ENCODE assay signal across 14 cellular contexts in the genomic region with DNA sequence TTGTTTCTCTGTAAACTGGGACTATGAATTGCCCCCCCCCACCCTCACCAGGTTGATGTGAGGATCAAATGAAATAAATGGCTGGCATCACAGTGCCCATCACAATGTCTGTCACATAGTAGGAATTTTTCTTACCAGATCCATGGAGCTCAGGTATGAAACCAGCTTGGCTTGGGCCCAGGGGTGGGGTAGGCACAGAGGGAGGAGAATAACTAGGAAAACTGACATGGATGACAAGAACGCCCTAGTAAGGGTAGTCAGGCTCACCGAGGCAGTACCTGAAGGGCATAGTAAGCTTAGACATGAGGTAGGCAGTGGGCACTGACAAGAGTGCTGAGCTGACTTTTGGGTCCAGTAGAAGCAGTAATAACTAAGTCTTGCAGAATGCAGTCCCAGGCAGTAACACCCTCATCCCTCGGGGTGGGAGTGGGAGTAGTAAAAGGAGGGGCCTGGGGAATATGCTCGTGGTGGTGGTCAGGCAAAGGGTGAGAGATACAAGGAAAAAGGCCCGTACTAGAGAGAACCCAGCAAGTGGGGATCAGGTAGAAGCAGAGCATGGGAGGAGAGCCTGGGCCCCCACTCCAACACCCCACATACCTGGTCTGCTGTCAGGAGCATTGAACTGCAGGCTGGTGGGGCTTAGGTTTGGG.
DNase-seq lines count a peak whose midpoint lies in the region; ATAC-seq and TF ChIP-seq lines count a peak whose summit lies in the region.
"Had no signal": no experiment of that assay in that cellular context is flagged by ENCODE, and none has a peak within 500 bp of the region (broad histone marks: within the 10 kb centered on the region; RNA-seq: fewer than 3 reads in every experiment).

No MANE protein-coding gene starts in this region.

- H3K36me3 Mint-ChIP-seq in osteocyte (ENCODE audit: unreplicated experiment), result no peaks in the 10 kb centered on the region
- H3K36me3 Mint-ChIP-seq: CD4-positive, CD25-positive, alpha-beta regulatory T cell had no signal

- H3K27me3 ChIP-seq in right cardiac atrium (ENCODE audit: control insufficient read depth, insufficient read depth) (no peaks in the 10 kb centered on the region), upper lobe of right lung (no peaks in the 10 kb centered on the region)

- TF ChIP-seq CTCF in coronary artery (IDR thresholded peaks at IDR 0.05) (no peak), osteocyte (IDR thresholded peaks at IDR 0.05) (no peak), upper lobe of right lung (IDR thresholded peaks at IDR 0.05) (no peak)

- H3K4me3 Mint-ChIP-seq in osteocyte (ENCODE audit: unreplicated experiment), result no peak overlapping the region
- H3K4me3 Mint-ChIP-seq: CD4-positive, CD25-positive, alpha-beta regulatory T cell had no signal

- H3K4me1 ChIP-seq in right cardiac atrium (ENCODE audit: control insufficient read depth, insufficient read depth, low read length) (no peaks in the 10 kb centered on the region), upper lobe of right lung (no peaks in the 10 kb centered on the region)

- no peaks in the 10 kb centered on the region for H3K36me3 ChIP-seq in upper lobe of right lung
- H3K36me3 ChIP-seq: BLaER1 treated with 17β-estradiol and CSF1 and Interleukin-3, amounts not matched to agents 10 nM and 100 nM had no signal

- H3K4me3 ChIP-seq in right cardiac atrium (ENCODE audit: low read length) (no peak overlapping the region), coronary artery (no peak overlapping the region), upper lobe of right lung (no peak overlapping the region)
- H3K4me3 ChIP-seq: BLaER1 treated with 17β-estradiol and CSF1 and Interleukin-3, amounts not matched to agents 10 nM and 100 nM; GM12878; GM23248 had no signal

- WGBS in right cardiac atrium, result 83% methylated on average over 5 of the region's 5 CpGs

- H3K27me3 Mint-ChIP-seq in osteocyte (ENCODE audit: unreplicated experiment), result no peaks in the 10 kb centered on the region
- H3K27me3 Mint-ChIP-seq: CD4-positive, CD25-positive, alpha-beta regulatory T cell had no signal

- H3K27ac Mint-ChIP-seq in osteocyte (ENCODE audit: unreplicated experiment), result no peak overlapping the region
- H3K27ac Mint-ChIP-seq: CD4-positive, CD25-positive, alpha-beta regulatory T cell had no signal

- peaks cover 4% of the 10 kb centered on the region for H3K9me3 Mint-ChIP-seq in osteocyte (ENCODE audit: unreplicated experiment)
- H3K9me3 Mint-ChIP-seq: CD4-positive, CD25-positive, alpha-beta regulatory T cell had no signal

- DNase-seq in cardiac septum (ENCODE audit: low spot score) (peak; percentile 60), right cardiac atrium (no peak), coronary artery (ENCODE audit: low spot score) (peak; percentile 33), osteocyte (ENCODE audit: extremely low spot score, unreplicated experiment) (peak; percentile 54), upper lobe of right lung (no peak), SKM-1 (lab: John Stamatoyannopoulos, UW; ENCODE audit: unreplicated experiment) (no peak), NCI-H82 (lab: John Stamatoyannopoulos, UW) (no peak)
- DNase-seq: ACHN; Calu3; CD4-positive, CD25-positive, alpha-beta regulatory T cell; DMS 273 treated with DMSO at 0.1 percent for 48 hours; GM23248 had no signal

- ATAC-seq in right cardiac atrium (no peak), upper lobe of right lung (no peak)
- ATAC-seq: GM12878 had no signal

- H3K9me3 ChIP-seq in right cardiac atrium (ENCODE audit: control insufficient read depth, low read length), result no peaks in the 10 kb centered on the region
- H3K9me3 ChIP-seq in upper lobe of right lung, result no peaks in the 10 kb centered on the region
- H3K9me3 ChIP-seq: BLaER1 treated with 17β-estradiol and CSF1 and Interleukin-3, amounts not matched to agents 10 nM and 100 nM had no signal

- H3K27ac ChIP-seq in right cardiac atrium (ENCODE audit: low read length) (no peak overlapping the region), coronary artery (no peak overlapping the region), upper lobe of right lung (no peak overlapping the region)
- H3K27ac ChIP-seq: BLaER1 treated with 17β-estradiol and CSF1 and Interleukin-3, amounts not matched to agents 10 nM and 100 nM; GM23248 had no signal

- no peaks in the 10 kb centered on the region for H3K4me1 Mint-ChIP-seq in osteocyte (ENCODE audit: unreplicated experiment)
- H3K4me1 Mint-ChIP-seq: CD4-positive, CD25-positive, alpha-beta regulatory T cell had no signal

- intact Hi-C loops in cardiac septum (cut with DNase I), result no loop called here
- intact Hi-C loops in right cardiac atrium (cut with DNase I), result no loop called here
- intact Hi-C loops in upper lobe of right lung (cut with DNase I), result no loop called here

Comparison
In these comparisons a context has a peak if more than half of its experiments do, and no peak if none do; other contexts are left out.
1. DNase-seq: peak in cardiac septum (single experiment), coronary artery (single experiment) and osteocyte (single experiment); none in right cardiac atrium (0 of 3), upper lobe of right lung (single experiment), SKM-1 (single experiment) and NCI-H82 (single experiment).